Comparison of ENCODE assay signal across 15 cellular contexts in the genomic region with DNA sequence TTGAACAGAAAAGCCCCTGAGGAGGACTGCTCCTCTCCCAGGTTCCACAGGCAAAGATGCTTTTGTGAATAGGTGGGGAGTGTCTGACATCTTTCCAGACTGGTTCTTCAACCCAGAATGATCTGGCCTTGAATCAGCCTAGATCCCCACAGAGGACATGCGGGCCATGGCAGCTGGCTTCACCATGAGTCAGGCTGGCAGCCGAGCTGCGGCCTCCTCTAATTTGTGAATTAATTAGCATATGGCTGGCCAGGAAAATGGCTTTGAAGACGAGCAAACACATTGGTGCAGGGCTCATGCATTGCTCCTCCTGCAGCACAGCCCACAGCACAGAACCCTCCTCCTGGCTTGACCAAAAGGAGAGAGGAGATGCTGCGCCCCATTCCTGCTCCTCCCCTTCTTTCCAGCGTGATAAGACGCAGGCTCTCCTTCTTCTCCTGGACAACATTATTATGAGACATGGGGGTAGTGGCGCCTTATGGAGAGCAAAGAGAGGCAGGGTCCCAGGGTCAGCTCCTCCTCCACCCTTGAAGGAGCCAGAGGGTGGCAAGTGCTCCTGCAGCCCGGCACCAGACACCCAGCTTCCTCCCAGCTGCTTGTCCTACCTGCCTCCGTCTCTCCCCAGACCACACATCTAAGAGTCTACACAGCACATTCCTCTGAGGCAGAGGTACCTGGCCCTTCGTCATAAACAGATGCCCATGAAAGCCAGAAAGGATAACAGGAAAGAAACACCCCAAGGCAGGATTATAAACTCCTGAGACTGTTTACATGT.
A peak's percentile ranks its signal among the peaks of the same experiment; 100 is the strongest.
DNase-seq lines count a peak whose midpoint lies in the region; ATAC-seq and TF ChIP-seq lines count a peak whose summit lies in the region.
"Had no signal": no experiment of that assay in that cellular context is flagged by ENCODE, and none has a peak within 500 bp of the region (broad histone marks: within the 10 kb centered on the region; RNA-seq: fewer than 3 reads in every experiment).

No MANE protein-coding gene starts in this region.

- no peak overlapping the region for H3K27ac ChIP-seq in foreskin keratinocyte
- peak overlapping the region; percentile 26 for H3K27ac ChIP-seq in suprapubic skin
- no peak overlapping the region for H3K27ac ChIP-seq in caudate nucleus (ENCODE audit: low read depth, low read length)
- H3K27ac ChIP-seq: upper lobe of left lung had no signal

- H3K4me3 ChIP-seq in adipocyte (ENCODE audit: low read length) (no peak overlapping the region), suprapubic skin (no peak overlapping the region), BE2C (ENCODE audit: low read depth, low read length) (no peak overlapping the region)
- H3K4me3 ChIP-seq: GM12878, upper lobe of left lung had no signal

- peaks cover 59% of the 10 kb centered on the region for H3K27me3 ChIP-seq in adipocyte (replicated peaks; ENCODE audit: control insufficient read depth, insufficient read depth, low read length)
- peaks cover 83% of the 10 kb centered on the region for H3K27me3 ChIP-seq in foreskin keratinocyte
- H3K27me3 ChIP-seq in suprapubic skin, result no peaks in the 10 kb centered on the region
- H3K27me3 ChIP-seq in BE2C, result no peaks in the 10 kb centered on the region
- H3K27me3 ChIP-seq: upper lobe of left lung had no signal

- TF ChIP-seq POLR2A in suprapubic skin (IDR thresholded peaks at IDR 0.05), result no peak

- no peak for DNase-seq in activated naive CD4-positive, alpha-beta T cell treated with anti-CD3 and anti-CD28 coated beads, Interleukin-2, amount 50 U/mL, for 72 hours (ENCODE audit: low spot score in 2 of 2)
- no peak for DNase-seq in activated naive CD4-positive, alpha-beta T cell treated with anti-CD3 and anti-CD28 coated beads, Interleukin-2, amount 50 U/mL, for 16 hours
- peak; percentile 18 for DNase-seq in adipocyte (ENCODE audit: low read depth)
- peak; percentile 80 to 87 for DNase-seq in foreskin keratinocyte
- DNase-seq in suprapubic skin (ENCODE audit: low spot score in 2 of 2), result peak in 1 of 2 donors; percentile 77
- no peak for DNase-seq in BE2C
- no peak for DNase-seq in caudate nucleus (lab: John Stamatoyannopoulos, UW)
- DNase-seq: activated CD4-positive, alpha-beta memory T cell treated with anti-CD3 and anti-CD28 coated beads, Interleukin-2, amount 10 ng/mL, durations not matched to agents 7 days and 5 days; natural killer cell; NCI-H2171 treated with DMSO at 0.1 percent for 48 hours; small intestine; T-helper 9 cell; upper lobe of left lung had no signal

- no peak overlapping the region for H3K9ac ChIP-seq in adipocyte (ENCODE audit: low read length)

- WGBS in suprapubic skin, result 56% methylated on average over 8 of the region's 11 CpGs

- ATAC-seq in activated naive CD4-positive, alpha-beta T cell treated with anti-CD3 and anti-CD28 coated beads, Interleukin-2, amount 50 U/mL, for 72 hours, result no peak
- ATAC-seq in foreskin keratinocyte, result peak; percentile 83
- ATAC-seq in GM18517 (IDR thresholded peaks at IDR 0.05; ENCODE audit: unreplicated experiment), result no peak
- ATAC-seq: GM12878, natural killer cell had no signal

- TF ChIP-seq CTCF in foreskin keratinocyte (conservative IDR thresholded peaks at IDR 0.05), result no peak
- no peak for TF ChIP-seq CTCF in suprapubic skin (IDR thresholded peaks at IDR 0.05)
- TF ChIP-seq CTCF in BE2C (IDR thresholded peaks at IDR 0.05; ENCODE audit: low read depth, low read length), result no peak

- no peak for TF ChIP-seq EP300 in suprapubic skin (IDR thresholded peaks at IDR 0.05)

- no peaks in the 10 kb centered on the region for H3K9me3 Mint-ChIP-seq in activated naive CD4-positive, alpha-beta T cell treated with anti-CD3 and anti-CD28 coated beads, Interleukin-2, amount 50 U/mL, for 72 hours
- H3K9me3 Mint-ChIP-seq: activated CD4-positive, alpha-beta memory T cell treated with anti-CD3 and anti-CD28 coated beads, Interleukin-2, amount 10 ng/mL, durations not matched to agents 7 days and 5 days; natural killer cell had no signal

- H3K36me3 ChIP-seq in adipocyte (ENCODE audit: control insufficient read depth, insufficient read depth, low read length, severe bottlenecking) (no peaks in the 10 kb centered on the region), suprapubic skin (no peaks in the 10 kb centered on the region), BE2C (no peaks in the 10 kb centered on the region)
- H3K36me3 ChIP-seq: upper lobe of left lung had no signal

- H3K4me1 ChIP-seq in adipocyte (ENCODE audit: control insufficient read depth, insufficient read depth, low read length) (no peaks in the 10 kb centered on the region), foreskin keratinocyte (peaks cover 10% of the 10 kb centered on the region), suprapubic skin (peaks cover 20% of the 10 kb centered on the region), BE2C (no peaks in the 10 kb centered on the region)
- H3K4me1 ChIP-seq: upper lobe of left lung had no signal

- H3K36me3 Mint-ChIP-seq in activated naive CD4-positive, alpha-beta T cell treated with anti-CD3 and anti-CD28 coated beads, Interleukin-2, amount 50 U/mL, for 72 hours, result no peaks in the 10 kb centered on the region
- H3K36me3 Mint-ChIP-seq: natural killer cell had no signal

- H3K27ac Mint-ChIP-seq in activated naive CD4-positive, alpha-beta T cell treated with anti-CD3 and anti-CD28 coated beads, Interleukin-2, amount 50 U/mL, for 72 hours, result peak overlapping the region; percentile 45 to 92
- H3K27ac Mint-ChIP-seq: activated CD4-positive, alpha-beta memory T cell treated with anti-CD3 and anti-CD28 coated beads, Interleukin-2, amount 10 ng/mL, durations not matched to agents 7 days and 5 days; natural killer cell had no signal

- H3K9me3 ChIP-seq in adipocyte (ENCODE audit: control insufficient read depth, low read length), result no peaks in the 10 kb centered on the region
- H3K9me3 ChIP-seq in suprapubic skin, result no peaks in the 10 kb centered on the region
- H3K9me3 ChIP-seq in BE2C, result no peaks in the 10 kb centered on the region
- H3K9me3 ChIP-seq: upper lobe of left lung had no signal

Comparison
In these comparisons a context has a peak if more than half of its experiments do, and no peak if none do; other contexts are left out.
1. DNase-seq: peak in adipocyte (single experiment) and foreskin keratinocyte (2 of 2); none in activated naive CD4-positive, alpha-beta T cell treated with anti-CD3 and anti-CD28 coated beads, Interleukin-2, amount 50 U/mL, for 72 hours (0 of 2), activated naive CD4-positive, alpha-beta T cell treated with anti-CD3 and anti-CD28 coated beads, Interleukin-2, amount 50 U/mL, for 16 hours (single experiment), BE2C (single experiment) and caudate nucleus (0 of 61).